ENCODE assay signal across 2 cellular contexts in genomic region chr2:112824701-112825099, GRCh38.
TF ChIP-seq lines count a peak whose summit lies in the region.

No MANE protein-coding gene starts in this region.

TF ChIP-seq in IMR-90, 13 proteins besides CTCF, POLR2A, EP300 and RAD21:
- TF ChIP-seq, protein P1, sequence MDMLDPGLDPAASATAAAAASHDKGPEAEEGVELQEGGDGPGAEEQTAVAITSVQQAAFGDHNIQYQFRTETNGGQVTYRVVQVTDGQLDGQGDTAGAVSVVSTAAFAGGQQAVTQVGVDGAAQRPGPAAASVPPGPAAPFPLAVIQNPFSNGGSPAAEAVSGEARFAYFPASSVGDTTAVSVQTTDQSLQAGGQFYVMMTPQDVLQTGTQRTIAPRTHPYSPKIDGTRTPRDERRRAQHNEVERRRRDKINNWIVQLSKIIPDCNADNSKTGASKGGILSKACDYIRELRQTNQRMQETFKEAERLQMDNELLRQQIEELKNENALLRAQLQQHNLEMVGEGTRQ (IDR thresholded peaks at IDR 0.05; ENCODE audit: low read depth, low read length), result no peak
- TF ChIP-seq SMC3 (IDR thresholded peaks at IDR 0.05; ENCODE audit: low read depth, low read length) (no peak), RFX5 (IDR thresholded peaks at IDR 0.05; ENCODE audit: low read depth, low read length) (no peak), MAFK (IDR thresholded peaks at IDR 0.05; ENCODE audit: low read depth, low read length) (no peak), CHD1 (IDR thresholded peaks at IDR 0.05; ENCODE audit: low read depth, low read length) (no peak), CEBPB (IDR thresholded peaks at IDR 0.05; ENCODE audit: low read depth, low read length) (no peak), FOS (IDR thresholded peaks at IDR 0.05; ENCODE audit: low read depth, low read length) (no peak), BHLHE40 (IDR thresholded peaks at IDR 0.05; ENCODE audit: low read depth, low read length) (no peak), NFE2L2 (IDR thresholded peaks at IDR 0.05; ENCODE audit: low read depth, low read length) (no peak), MXI1 (IDR thresholded peaks at IDR 0.05; ENCODE audit: borderline replicate concordance, low read depth, low read length) (no peak), RCOR1 (IDR thresholded peaks at IDR 0.05; ENCODE audit: insufficient replicate concordance, low read length) (no peak), ELK1 (IDR thresholded peaks at IDR 0.05; ENCODE audit: borderline replicate concordance, low read depth, low read length) (no peak), MAZ (IDR thresholded peaks at IDR 0.05; ENCODE audit: borderline replicate concordance, low read depth, low read length) (no peak)
TF ChIP-seq in IMR-90: peak in this region for 0.

TF ChIP-seq in GM12878, 131 proteins besides CTCF, POLR2A, EP300 and RAD21:
- TF ChIP-seq RFX5 (IDR thresholded peaks at IDR 0.05; ENCODE audit: low read depth, low read length) (no peak), PAX5 (IDR thresholded peaks at IDR 0.05; ENCODE audit: borderline replicate concordance, low read depth, low read length) (no peak), NR2C2 (IDR thresholded peaks at IDR 0.05; ENCODE audit: borderline replicate concordance, control insufficient read depth, insufficient read length, low read depth) (no peak), ATF7 (IDR thresholded peaks at IDR 0.05; ENCODE audit: low read depth) (no peak), ZNF622 (IDR thresholded peaks at IDR 0.05) (no peak), EGR1 (IDR thresholded peaks at IDR 0.05; ENCODE audit: borderline replicate concordance in 1 of 2, low read depth in 2 of 2, low read length in 2 of 2) (no peak), IRF4 (IDR thresholded peaks at IDR 0.05; ENCODE audit: low read depth, low read length) (no peak)
